Comparison of ENCODE assay signal across 1 cellular context in the genomic region with DNA sequence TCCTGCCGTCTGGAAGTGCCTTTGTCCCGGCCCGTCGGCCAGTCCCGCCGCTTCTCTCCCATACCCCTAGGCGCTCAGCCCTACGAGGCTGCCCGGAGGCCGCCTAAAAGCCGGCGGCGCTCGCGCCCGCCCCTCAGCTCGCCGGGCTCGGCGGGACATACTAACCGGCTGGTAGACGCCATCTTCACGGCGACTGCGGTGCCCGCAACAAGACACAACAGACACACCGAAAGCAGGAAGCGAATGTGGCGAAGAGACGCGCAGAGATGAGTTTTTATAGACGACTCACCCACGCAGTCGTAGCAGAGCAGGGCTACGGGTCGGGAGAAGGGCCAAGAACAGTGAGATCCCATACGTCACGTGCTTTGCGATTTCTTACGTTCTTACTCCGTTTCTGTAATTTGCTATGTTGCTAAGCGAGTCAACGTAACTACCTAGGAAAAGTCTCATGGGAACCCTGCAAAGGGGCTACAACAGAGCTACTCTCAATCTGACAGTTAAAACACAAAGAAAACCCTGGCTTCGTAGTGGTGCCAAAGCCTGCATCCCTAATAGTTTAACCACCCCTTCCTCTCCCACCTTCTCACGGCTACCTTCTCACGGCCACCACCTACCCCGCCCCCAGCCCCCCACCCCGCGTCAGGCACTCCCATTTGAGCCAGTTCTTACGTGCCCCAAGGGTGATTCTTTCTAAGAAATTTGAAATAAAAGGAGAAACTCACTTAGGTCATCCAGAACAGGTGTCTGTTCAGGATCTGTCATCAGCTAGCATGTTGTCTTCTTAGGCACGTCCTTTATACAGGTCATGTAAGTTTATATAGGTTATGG.
TF ChIP-seq lines count a peak whose summit lies in the region.

GTF2B (minus strand) TSS at position 250 of the 828 bp plus-strand sequence; CDS start at position 182, 68 bp downstream.

TF ChIP-seq in HepG2, 621 proteins besides CTCF, POLR2A, EP300 and RAD21 (continued from another document and continues in another):
- TF ChIP-seq, protein P1, sequence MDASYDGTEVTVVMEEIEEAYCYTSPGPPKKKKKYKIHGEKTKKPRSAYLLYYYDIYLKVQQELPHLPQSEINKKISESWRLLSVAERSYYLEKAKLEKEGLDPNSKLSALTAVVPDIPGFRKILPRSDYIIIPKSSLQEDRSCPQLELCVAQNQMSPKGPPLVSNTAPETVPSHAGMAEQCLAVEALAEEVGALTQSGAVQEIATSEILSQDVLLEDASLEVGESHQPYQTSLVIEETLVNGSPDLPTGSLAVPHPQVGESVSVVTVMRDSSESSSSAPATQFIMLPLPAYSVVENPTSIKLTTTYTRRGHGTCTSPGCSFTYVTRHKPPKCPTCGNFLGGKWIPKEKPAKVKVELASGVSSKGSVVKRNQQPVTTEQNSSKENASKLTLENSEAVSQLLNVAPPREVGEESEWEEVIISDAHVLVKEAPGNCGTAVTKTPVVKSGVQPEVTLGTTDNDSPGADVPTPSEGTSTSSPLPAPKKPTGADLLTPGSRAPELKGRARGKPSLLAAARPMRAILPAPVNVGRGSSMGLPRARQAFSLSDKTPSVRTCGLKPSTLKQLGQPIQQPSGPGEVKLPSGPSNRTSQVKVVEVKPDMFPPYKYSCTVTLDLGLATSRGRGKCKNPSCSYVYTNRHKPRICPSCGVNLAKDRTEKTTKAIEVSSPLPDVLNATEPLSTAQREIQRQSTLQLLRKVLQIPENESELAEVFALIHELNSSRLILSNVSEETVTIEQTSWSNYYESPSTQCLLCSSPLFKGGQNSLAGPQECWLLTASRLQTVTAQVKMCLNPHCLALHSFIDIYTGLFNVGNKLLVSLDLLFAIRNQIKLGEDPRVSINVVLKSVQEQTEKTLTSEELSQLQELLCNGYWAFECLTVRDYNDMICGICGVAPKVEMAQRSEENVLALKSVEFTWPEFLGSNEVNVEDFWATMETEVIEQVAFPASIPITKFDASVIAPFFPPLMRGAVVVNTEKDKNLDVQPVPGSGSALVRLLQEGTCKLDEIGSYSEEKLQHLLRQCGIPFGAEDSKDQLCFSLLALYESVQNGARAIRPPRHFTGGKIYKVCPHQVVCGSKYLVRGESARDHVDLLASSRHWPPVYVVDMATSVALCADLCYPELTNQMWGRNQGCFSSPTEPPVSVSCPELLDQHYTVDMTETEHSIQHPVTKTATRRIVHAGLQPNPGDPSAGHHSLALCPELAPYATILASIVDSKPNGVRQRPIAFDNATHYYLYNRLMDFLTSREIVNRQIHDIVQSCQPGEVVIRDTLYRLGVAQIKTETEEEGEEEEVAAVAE (CRISPR knock-in tag; IDR thresholded peaks at IDR 0.05; ENCODE audit: borderline replicate concordance), result peak; percentile 94
- TF ChIP-seq, protein P2, sequence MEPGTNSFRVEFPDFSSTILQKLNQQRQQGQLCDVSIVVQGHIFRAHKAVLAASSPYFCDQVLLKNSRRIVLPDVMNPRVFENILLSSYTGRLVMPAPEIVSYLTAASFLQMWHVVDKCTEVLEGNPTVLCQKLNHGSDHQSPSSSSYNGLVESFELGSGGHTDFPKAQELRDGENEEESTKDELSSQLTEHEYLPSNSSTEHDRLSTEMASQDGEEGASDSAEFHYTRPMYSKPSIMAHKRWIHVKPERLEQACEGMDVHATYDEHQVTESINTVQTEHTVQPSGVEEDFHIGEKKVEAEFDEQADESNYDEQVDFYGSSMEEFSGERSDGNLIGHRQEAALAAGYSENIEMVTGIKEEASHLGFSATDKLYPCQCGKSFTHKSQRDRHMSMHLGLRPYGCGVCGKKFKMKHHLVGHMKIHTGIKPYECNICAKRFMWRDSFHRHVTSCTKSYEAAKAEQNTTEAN (CRISPR knock-in tag; conservative IDR thresholded peaks at IDR 0.05), result 0 out of 2 replicates have a peak, but pooled peaks have one; percentile 35
- no peak for TF ChIP-seq ZNF180 (CRISPR knock-in tag; IDR thresholded peaks at IDR 0.05; ENCODE audit: borderline replicate concordance, low read depth)
- TF ChIP-seq ZMYM3 (CRISPR knock-in tag; IDR thresholded peaks at IDR 0.05), result peak; percentile 40; the same call in 1 of the 2 replicates
- TF ChIP-seq, protein P3, sequence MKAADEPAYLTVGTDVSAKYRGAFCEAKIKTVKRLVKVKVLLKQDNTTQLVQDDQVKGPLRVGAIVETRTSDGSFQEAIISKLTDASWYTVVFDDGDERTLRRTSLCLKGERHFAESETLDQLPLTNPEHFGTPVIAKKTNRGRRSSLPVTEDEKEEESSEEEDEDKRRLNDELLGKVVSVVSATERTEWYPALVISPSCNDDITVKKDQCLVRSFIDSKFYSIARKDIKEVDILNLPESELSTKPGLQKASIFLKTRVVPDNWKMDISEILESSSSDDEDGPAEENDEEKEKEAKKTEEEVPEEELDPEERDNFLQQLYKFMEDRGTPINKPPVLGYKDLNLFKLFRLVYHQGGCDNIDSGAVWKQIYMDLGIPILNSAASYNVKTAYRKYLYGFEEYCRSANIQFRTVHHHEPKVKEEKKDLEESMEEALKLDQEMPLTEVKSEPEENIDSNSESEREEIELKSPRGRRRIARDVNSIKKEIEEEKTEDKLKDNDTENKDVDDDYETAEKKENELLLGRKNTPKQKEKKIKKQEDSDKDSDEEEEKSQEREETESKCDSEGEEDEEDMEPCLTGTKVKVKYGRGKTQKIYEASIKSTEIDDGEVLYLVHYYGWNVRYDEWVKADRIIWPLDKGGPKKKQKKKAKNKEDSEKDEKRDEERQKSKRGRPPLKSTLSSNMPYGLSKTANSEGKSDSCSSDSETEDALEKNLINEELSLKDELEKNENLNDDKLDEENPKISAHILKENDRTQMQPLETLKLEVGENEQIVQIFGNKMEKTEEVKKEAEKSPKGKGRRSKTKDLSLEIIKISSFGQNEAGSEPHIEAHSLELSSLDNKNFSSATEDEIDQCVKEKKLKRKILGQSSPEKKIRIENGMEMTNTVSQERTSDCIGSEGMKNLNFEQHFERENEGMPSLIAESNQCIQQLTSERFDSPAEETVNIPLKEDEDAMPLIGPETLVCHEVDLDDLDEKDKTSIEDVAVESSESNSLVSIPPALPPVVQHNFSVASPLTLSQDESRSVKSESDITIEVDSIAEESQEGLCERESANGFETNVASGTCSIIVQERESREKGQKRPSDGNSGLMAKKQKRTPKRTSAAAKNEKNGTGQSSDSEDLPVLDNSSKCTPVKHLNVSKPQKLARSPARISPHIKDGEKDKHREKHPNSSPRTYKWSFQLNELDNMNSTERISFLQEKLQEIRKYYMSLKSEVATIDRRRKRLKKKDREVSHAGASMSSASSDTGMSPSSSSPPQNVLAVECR (CRISPR knock-in tag; IDR thresholded peaks at IDR 0.05; ENCODE audit: borderline replicate concordance), result peak; percentile 96
- peak; percentile 72 for TF ChIP-seq FOXP4 (CRISPR knock-in tag; IDR thresholded peaks at IDR 0.05)
- no peak for TF ChIP-seq ZC3H4 (CRISPR knock-in tag; IDR thresholded peaks at IDR 0.05; ENCODE audit: borderline replicate concordance)
- TF ChIP-seq MAX (IDR thresholded peaks at IDR 0.05), result peak; percentile 77
- no peak for TF ChIP-seq ARNT (IDR thresholded peaks at IDR 0.05)
- TF ChIP-seq TCF12 (IDR thresholded peaks at IDR 0.05), result no peak
- TF ChIP-seq TCF12 (CRISPR knock-in tag; IDR thresholded peaks at IDR 0.05), result 0 out of 2 replicates have a peak, but pooled peaks have one; percentile 35
- no peak for TF ChIP-seq SMC3 (IDR thresholded peaks at IDR 0.05; ENCODE audit: low read length)
- peak; percentile 84 for TF ChIP-seq ZSCAN31 (CRISPR knock-in tag; IDR thresholded peaks at IDR 0.05; ENCODE audit: low read depth)
- TF ChIP-seq HOXA9 (CRISPR knock-in tag; IDR thresholded peaks at IDR 0.05; ENCODE audit: borderline replicate concordance), result no peak
- TF ChIP-seq, protein P4, sequence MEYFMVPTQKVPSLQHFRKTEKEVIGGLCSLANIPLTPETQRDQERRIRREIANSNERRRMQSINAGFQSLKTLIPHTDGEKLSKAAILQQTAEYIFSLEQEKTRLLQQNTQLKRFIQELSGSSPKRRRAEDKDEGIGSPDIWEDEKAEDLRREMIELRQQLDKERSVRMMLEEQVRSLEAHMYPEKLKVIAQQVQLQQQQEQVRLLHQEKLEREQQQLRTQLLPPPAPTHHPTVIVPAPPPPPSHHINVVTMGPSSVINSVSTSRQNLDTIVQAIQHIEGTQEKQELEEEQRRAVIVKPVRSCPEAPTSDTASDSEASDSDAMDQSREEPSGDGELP (IDR thresholded peaks at IDR 0.05; ENCODE audit: borderline replicate concordance, low read depth), result no peak; the same call in 1 of the 2 replicates
- no peak for TF ChIP-seq ATF6 (CRISPR knock-in tag; conservative IDR thresholded peaks at IDR 0.05)
- no peak for TF ChIP-seq SNRNP70 (IDR thresholded peaks at IDR 0.05; ENCODE audit: low read depth, low read length)
- TF ChIP-seq ESRRA (CRISPR knock-in tag; IDR thresholded peaks at IDR 0.05; ENCODE audit: low read depth), result 0 out of 2 replicates have a peak, but pooled peaks have one; percentile 30
- TF ChIP-seq STAG1 (CRISPR knock-in tag; IDR thresholded peaks at IDR 0.05), result no peak; the same call in 1 of the 2 replicates
- no peak for TF ChIP-seq ZNF557 (CRISPR knock-in tag; IDR thresholded peaks at IDR 0.05)
- no peak for TF ChIP-seq ZNF567 (CRISPR knock-in tag; IDR thresholded peaks at IDR 0.05; ENCODE audit: borderline replicate concordance)
- no peak for TF ChIP-seq REXO4 (CRISPR knock-in tag; IDR thresholded peaks at IDR 0.05; ENCODE audit: borderline replicate concordance)
- TF ChIP-seq ATM (IDR thresholded peaks at IDR 0.05; ENCODE audit: borderline replicate concordance), result no peak
- 0 out of 2 replicates have a peak, but pooled peaks have one; percentile 47 for TF ChIP-seq ZNF737 (CRISPR knock-in tag; IDR thresholded peaks at IDR 0.05; ENCODE audit: borderline replicate concordance)
- TF ChIP-seq, protein P5, sequence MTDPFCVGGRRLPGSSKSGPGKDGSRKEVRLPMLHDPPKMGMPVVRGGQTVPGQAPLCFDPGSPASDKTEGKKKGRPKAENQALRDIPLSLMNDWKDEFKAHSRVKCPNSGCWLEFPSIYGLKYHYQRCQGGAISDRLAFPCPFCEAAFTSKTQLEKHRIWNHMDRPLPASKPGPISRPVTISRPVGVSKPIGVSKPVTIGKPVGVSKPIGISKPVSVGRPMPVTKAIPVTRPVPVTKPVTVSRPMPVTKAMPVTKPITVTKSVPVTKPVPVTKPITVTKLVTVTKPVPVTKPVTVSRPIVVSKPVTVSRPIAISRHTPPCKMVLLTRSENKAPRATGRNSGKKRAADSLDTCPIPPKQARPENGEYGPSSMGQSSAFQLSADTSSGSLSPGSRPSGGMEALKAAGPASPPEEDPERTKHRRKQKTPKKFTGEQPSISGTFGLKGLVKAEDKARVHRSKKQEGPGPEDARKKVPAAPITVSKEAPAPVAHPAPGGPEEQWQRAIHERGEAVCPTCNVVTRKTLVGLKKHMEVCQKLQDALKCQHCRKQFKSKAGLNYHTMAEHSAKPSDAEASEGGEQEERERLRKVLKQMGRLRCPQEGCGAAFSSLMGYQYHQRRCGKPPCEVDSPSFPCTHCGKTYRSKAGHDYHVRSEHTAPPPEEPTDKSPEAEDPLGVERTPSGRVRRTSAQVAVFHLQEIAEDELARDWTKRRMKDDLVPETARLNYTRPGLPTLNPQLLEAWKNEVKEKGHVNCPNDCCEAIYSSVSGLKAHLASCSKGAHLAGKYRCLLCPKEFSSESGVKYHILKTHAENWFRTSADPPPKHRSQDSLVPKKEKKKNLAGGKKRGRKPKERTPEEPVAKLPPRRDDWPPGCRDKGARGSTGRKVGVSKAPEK (CRISPR knock-in tag; IDR thresholded peaks at IDR 0.05; ENCODE audit: borderline replicate concordance), result no peak
- peak; percentile 80 for TF ChIP-seq YEATS4 (CRISPR knock-in tag; IDR thresholded peaks at IDR 0.05; ENCODE audit: borderline replicate concordance)
- TF ChIP-seq HDAC6 (IDR thresholded peaks at IDR 0.05; ENCODE audit: low read depth, low read length), result no peak
- 0 out of 2 replicates have a peak, but pooled peaks have one; percentile 36 for TF ChIP-seq PAWR (CRISPR knock-in tag; IDR thresholded peaks at IDR 0.05; ENCODE audit: borderline replicate concordance)
- no peak for TF ChIP-seq ZNF33A (CRISPR knock-in tag; IDR thresholded peaks at IDR 0.05; ENCODE audit: borderline replicate concordance)
- TF ChIP-seq ZNF839 (CRISPR knock-in tag; IDR thresholded peaks at IDR 0.05; ENCODE audit: borderline replicate concordance), result no peak
- TF ChIP-seq HBP1 (CRISPR knock-in tag; IDR thresholded peaks at IDR 0.05; ENCODE audit: low read depth), result peak; percentile 86; the same call in 1 of the 2 replicates
- peak; percentile 89 for TF ChIP-seq PHF8 (CRISPR knock-in tag; IDR thresholded peaks at IDR 0.05)
